ENCODE assay signal across 1 cellular context in the genomic region with DNA sequence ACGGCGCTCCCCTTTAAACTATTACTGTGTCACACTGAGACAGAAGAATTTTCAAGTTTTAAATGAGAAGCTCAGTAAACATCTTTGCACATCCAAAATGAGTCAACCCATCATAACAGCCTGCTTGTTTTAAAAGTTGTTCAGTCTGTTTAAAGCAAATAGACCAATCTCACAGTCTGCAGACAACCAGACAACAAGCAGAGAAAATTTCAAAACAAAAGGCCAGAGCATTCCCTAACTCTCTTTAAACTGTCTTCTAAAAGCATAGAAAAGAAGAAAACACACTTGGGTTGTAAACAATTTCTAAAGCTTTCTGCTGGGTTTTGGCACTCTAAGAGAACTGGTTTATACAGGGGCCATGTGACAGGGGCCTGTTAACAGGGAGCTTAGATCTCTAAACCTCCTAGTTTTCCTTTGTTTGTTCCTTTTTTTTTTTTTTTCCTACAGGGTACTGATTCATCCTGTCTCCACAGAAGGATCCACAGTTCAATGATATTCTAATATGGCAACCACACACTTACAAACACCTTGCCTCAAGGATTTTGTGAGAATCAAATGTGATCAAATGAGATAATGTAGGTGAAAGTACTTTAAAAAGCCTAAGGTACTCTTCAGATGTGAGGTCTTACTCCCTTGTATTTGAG.
TF ChIP-seq lines count a peak whose summit lies in the region.

No MANE protein-coding gene starts in this region.

TF ChIP-seq in GM23338, 12 proteins besides CTCF, POLR2A, EP300 and RAD21 (continued from another document):
- TF ChIP-seq, protein P1, sequence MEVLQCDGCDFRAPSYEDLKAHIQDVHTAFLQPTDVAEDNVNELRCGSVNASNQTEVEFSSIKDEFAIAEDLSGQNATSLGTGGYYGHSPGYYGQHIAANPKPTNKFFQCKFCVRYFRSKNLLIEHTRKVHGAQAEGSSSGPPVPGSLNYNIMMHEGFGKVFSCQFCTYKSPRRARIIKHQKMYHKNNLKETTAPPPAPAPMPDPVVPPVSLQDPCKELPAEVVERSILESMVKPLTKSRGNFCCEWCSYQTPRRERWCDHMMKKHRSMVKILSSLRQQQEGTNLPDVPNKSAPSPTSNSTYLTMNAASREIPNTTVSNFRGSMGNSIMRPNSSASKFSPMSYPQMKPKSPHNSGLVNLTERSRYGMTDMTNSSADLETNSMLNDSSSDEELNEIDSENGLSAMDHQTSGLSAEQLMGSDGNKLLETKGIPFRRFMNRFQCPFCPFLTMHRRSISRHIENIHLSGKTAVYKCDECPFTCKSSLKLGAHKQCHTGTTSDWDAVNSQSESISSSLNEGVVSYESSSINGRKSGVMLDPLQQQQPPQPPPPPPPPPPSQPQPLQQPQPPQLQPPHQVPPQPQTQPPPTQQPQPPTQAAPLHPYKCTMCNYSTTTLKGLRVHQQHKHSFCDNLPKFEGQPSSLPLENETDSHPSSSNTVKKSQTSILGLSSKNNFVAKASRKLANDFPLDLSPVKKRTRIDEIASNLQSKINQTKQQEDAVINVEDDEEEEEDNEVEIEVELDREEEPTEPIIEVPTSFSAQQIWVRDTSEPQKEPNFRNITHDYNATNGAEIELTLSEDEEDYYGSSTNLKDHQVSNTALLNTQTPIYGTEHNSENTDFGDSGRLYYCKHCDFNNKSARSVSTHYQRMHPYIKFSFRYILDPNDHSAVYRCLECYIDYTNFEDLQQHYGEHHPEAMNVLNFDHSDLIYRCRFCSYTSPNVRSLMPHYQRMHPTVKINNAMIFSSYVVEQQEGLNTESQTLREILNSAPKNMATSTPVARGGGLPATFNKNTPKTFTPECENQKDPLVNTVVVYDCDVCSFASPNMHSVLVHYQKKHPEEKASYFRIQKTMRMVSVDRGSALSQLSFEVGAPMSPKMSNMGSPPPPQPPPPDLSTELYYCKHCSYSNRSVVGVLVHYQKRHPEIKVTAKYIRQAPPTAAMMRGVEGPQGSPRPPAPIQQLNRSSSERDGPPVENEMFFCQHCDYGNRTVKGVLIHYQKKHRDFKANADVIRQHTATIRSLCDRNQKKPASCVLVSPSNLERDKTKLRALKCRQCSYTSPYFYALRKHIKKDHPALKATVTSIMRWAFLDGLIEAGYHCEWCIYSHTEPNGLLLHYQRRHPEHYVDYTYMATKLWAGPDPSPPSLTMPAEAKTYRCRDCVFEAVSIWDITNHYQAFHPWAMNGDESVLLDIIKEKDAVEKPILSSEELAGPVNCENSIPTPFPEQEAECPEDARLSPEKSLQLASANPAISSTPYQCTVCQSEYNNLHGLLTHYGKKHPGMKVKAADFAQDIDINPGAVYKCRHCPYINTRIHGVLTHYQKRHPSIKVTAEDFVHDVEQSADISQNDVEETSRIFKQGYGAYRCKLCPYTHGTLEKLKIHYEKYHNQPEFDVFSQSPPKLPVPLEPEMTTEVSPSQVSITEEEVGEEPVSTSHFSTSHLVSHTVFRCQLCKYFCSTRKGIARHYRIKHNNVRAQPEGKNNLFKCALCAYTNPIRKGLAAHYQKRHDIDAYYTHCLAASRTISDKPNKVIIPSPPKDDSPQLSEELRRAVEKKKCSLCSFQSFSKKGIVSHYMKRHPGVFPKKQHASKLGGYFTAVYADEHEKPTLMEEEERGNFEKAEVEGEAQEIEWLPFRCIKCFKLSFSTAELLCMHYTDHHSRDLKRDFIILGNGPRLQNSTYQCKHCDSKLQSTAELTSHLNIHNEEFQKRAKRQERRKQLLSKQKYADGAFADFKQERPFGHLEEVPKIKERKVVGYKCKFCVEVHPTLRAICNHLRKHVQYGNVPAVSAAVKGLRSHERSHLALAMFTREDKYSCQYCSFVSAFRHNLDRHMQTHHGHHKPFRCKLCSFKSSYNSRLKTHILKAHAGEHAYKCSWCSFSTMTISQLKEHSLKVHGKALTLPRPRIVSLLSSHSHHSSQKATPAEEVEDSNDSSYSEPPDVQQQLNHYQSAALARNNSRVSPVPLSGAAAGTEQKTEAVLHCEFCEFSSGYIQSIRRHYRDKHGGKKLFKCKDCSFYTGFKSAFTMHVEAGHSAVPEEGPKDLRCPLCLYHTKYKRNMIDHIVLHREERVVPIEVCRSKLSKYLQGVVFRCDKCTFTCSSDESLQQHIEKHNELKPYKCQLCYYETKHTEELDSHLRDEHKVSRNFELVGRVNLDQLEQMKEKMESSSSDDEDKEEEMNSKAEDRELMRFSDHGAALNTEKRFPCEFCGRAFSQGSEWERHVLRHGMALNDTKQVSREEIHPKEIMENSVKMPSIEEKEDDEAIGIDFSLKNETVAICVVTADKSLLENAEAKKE (CRISPR knock-in tag; IDR thresholded peaks at IDR 0.05), result no peak
- TF ChIP-seq STAT1 (IDR thresholded peaks at IDR 0.05; ENCODE audit: unreplicated experiment) (no peak), ZNF114 (CRISPR knock-in tag; IDR thresholded peaks at IDR 0.05) (no peak), NANOG (IDR thresholded peaks at IDR 0.05; ENCODE audit: borderline replicate concordance) (no peak), JUNB (IDR thresholded peaks at IDR 0.05; ENCODE audit: unreplicated experiment) (no peak), POLR2AphosphoS5 (IDR thresholded peaks at IDR 0.05; ENCODE audit: low read depth) (no peak), EZH2 (IDR thresholded peaks at IDR 0.05; ENCODE audit: low read depth, unreplicated experiment) (no peak)
- TF ChIP-seq, protein P2, sequence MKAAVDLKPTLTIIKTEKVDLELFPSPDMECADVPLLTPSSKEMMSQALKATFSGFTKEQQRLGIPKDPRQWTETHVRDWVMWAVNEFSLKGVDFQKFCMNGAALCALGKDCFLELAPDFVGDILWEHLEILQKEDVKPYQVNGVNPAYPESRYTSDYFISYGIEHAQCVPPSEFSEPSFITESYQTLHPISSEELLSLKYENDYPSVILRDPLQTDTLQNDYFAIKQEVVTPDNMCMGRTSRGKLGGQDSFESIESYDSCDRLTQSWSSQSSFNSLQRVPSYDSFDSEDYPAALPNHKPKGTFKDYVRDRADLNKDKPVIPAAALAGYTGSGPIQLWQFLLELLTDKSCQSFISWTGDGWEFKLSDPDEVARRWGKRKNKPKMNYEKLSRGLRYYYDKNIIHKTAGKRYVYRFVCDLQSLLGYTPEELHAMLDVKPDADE (IDR thresholded peaks at IDR 0.05), result no peak
- TF ChIP-seq, protein P3, sequence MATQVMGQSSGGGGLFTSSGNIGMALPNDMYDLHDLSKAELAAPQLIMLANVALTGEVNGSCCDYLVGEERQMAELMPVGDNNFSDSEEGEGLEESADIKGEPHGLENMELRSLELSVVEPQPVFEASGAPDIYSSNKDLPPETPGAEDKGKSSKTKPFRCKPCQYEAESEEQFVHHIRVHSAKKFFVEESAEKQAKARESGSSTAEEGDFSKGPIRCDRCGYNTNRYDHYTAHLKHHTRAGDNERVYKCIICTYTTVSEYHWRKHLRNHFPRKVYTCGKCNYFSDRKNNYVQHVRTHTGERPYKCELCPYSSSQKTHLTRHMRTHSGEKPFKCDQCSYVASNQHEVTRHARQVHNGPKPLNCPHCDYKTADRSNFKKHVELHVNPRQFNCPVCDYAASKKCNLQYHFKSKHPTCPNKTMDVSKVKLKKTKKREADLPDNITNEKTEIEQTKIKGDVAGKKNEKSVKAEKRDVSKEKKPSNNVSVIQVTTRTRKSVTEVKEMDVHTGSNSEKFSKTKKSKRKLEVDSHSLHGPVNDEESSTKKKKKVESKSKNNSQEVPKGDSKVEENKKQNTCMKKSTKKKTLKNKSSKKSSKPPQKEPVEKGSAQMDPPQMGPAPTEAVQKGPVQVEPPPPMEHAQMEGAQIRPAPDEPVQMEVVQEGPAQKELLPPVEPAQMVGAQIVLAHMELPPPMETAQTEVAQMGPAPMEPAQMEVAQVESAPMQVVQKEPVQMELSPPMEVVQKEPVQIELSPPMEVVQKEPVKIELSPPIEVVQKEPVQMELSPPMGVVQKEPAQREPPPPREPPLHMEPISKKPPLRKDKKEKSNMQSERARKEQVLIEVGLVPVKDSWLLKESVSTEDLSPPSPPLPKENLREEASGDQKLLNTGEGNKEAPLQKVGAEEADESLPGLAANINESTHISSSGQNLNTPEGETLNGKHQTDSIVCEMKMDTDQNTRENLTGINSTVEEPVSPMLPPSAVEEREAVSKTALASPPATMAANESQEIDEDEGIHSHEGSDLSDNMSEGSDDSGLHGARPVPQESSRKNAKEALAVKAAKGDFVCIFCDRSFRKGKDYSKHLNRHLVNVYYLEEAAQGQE (IDR thresholded peaks at IDR 0.05; ENCODE audit: unreplicated experiment), result no peak
